21 cellular contexts compared by ENCODE assay signal in the genomic region with DNA sequence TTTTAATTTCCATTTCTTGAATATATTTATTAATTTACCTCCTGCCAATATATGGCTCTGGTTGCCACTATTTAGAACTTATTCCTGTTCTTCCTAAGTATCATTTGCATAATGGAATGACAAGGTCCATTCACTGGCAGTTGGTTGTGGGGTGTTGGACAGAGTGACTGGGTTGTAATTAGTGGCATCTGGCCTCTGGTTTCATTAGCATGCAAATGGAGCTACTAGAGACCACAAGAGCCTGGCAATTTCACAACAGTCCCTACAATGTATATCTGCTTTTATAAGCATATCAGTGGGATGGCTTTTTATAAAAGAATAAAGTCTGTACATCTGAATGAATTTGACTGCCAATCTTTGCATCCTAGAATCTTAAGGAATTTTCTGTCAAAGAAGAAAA.
DNase-seq lines count a peak whose midpoint lies in the region; ATAC-seq, FAIRE-seq and TF ChIP-seq lines count a peak whose summit lies in the region.
"Had no signal": no experiment of that assay in that cellular context is flagged by ENCODE, and none has a peak within 500 bp of the region (broad histone marks: within the 10 kb centered on the region; RNA-seq: fewer than 3 reads in every experiment).

No MANE protein-coding gene starts in this region.

- no peak overlapping the region for H4K5ac ChIP-seq in H1 (ENCODE audit: insufficient read length, low read depth, low read length)

- no peak for ATAC-seq in foreskin keratinocyte
- ATAC-seq: CD8-positive, alpha-beta T cell had no signal

- H2BK20ac ChIP-seq in H1 (ENCODE audit: low read length): no peak overlapping the region

- H2BK120ac ChIP-seq in H1 (replicated peaks; ENCODE audit: low read depth, low read length): no peak overlapping the region

- H3K23ac ChIP-seq in H1 (ENCODE audit: insufficient read length): no peak overlapping the region

- no peaks in the 10 kb centered on the region for H3K4me1 ChIP-seq in MM.1S (ENCODE audit: low read length)
- peaks cover 0 to 8% (median 1%) of the 10 kb centered on the region in 4 experiments; a peak in 2 of 7 replicates for H3K4me1 ChIP-seq in H1 (replicated peaks in 1 of 4; ENCODE audit: control insufficient read depth in 3 of 4, insufficient read depth in 4 of 4, low read length in 3 of 4)
- no peaks in the 10 kb centered on the region for H3K4me1 ChIP-seq in esophagus squamous epithelium
- no peaks in the 10 kb centered on the region for H3K4me1 ChIP-seq in foreskin keratinocyte
- H3K4me1 ChIP-seq: BLaER1 treated with 17β-estradiol and CSF1 and Interleukin-3, amounts not matched to agents 10 nM and 100 nM; SJSA1 had no signal

- DNase-seq in NCI-H524 (lab: John Stamatoyannopoulos, UW) (peak; percentile 25 to 27), NCI-H524 treated with DMSO at 0.1 percent for 48 hours (lab: John Stamatoyannopoulos, UW) (no peak), MM.1S (peak; percentile 3), H1 (ENCODE audit: low read depth in 1 of 2, low spot score in 2 of 2) (no peak), NAMALWA (ENCODE audit: low spot score) (no peak), esophagus squamous epithelium (lab: John Stamatoyannopoulos, UW) (no peak), foreskin keratinocyte (no peak)
- DNase-seq: 8988T; CD8-positive, alpha-beta T cell; GDM1; HCEC 1CT; KBM-7; NCI-H1092 treated with DMSO at 0.1 percent for 48 hours; NCI-H1436 treated with DMSO at 0.1 percent for 48 hours; NCI-H1930; NCI-H226; NCI-H526 treated with DMSO at 0.1 percent for 48 hours; T-helper 1 cell had no signal

- H3K79me2 ChIP-seq in MM.1S (ENCODE audit: low read length) (no peaks in the 10 kb centered on the region), H1 (ENCODE audit: control insufficient read depth in 1 of 2, insufficient read depth in 2 of 2, low read length in 2 of 2) (no peaks in the 10 kb centered on the region)

- H4K91ac ChIP-seq in H1 (replicated peaks; ENCODE audit: insufficient read length, low read length): no peak overlapping the region

- no peak for TF ChIP-seq RAD21 in H1 (IDR thresholded peaks at IDR 0.05 in 1 of 2, conservative IDR thresholded peaks at IDR 0.05 in 1 of 2; ENCODE audit: low read depth in 2 of 2, low read length in 2 of 2)

- FAIRE-seq in H1 (lab: Jason Lieb, UNC): no peak
- FAIRE-seq: RCC 7860 had no signal

- no peak overlapping the region for H2AK5ac ChIP-seq in H1 (ENCODE audit: low read depth, low read length)

- H3F3A ChIP-seq in MM.1S (ENCODE audit: insufficient read depth, low read length): no peaks in the 10 kb centered on the region

- H3K27me3 ChIP-seq in MM.1S (replicated peaks; ENCODE audit: insufficient read depth, low read length) (no peaks in the 10 kb centered on the region), H1 (replicated peaks in 1 of 4; ENCODE audit: control insufficient read depth in 3 of 4, extremely low read depth in 1 of 4, insufficient read depth in 3 of 4, low read length in 3 of 4) (no peaks in the 10 kb centered on the region), esophagus squamous epithelium (no peaks in the 10 kb centered on the region), foreskin keratinocyte (no peaks in the 10 kb centered on the region)
- H3K27me3 ChIP-seq: BLaER1 treated with 17β-estradiol and CSF1 and Interleukin-3, amounts not matched to agents 10 nM and 100 nM; SJSA1 had no signal

- CTCF ChIA-PET in H1 (lab: Charles Lee; ENCODE audit: partially characterized antibody): interaction anchor here (0.5 kb wide), 1 partner anchor 201 kb away, joined by 3 read pairs; no protein-coding TSS in a partner anchor

- no peak overlapping the region for H3K56ac ChIP-seq in H1 (replicated peaks; ENCODE audit: insufficient read length, low read depth, low read length)

- intact Hi-C loops in esophagus squamous epithelium (cut with DNase I): no loop called here

- no peak overlapping the region for H3K4ac ChIP-seq in H1 (replicated peaks; ENCODE audit: insufficient read length, low read depth, low read length)

- no peak overlapping the region for H3K14ac ChIP-seq in H1 (ENCODE audit: insufficient read length)

- H3K9me3 ChIP-seq in MM.1S (replicated peaks; ENCODE audit: insufficient read depth, low read length) (no peaks in the 10 kb centered on the region), H1 (ENCODE audit: insufficient read depth in 2 of 2, low read depth in 1 of 2, low read length in 1 of 2) (no peaks in the 10 kb centered on the region), esophagus squamous epithelium (no peaks in the 10 kb centered on the region)
- H3K9me3 ChIP-seq: BLaER1 treated with 17β-estradiol and CSF1 and Interleukin-3, amounts not matched to agents 10 nM and 100 nM had no signal

- no peak overlapping the region for H3K9ac ChIP-seq in MM.1S (ENCODE audit: low read length)
- no peak overlapping the region for H3K9ac ChIP-seq in H1 (replicated peaks in 1 of 4; ENCODE audit: extremely low read depth in 1 of 4, low read depth in 3 of 4, low read length in 3 of 4)
- H3K9ac ChIP-seq: BLaER1 treated with 17β-estradiol and CSF1 and Interleukin-3, amounts not matched to agents 10 nM and 100 nM had no signal

- H2BK5ac ChIP-seq in H1 (ENCODE audit: low read depth, low read length): no peak overlapping the region

- H3K4me2 ChIP-seq in MM.1S (ENCODE audit: low read depth, low read length) (no peak overlapping the region), H1 (ENCODE audit: insufficient read depth in 1 of 2, low read depth in 2 of 2, low read length in 2 of 2) (no peak overlapping the region)
- H3K4me2 ChIP-seq: BLaER1 treated with 17β-estradiol and CSF1 and Interleukin-3, amounts not matched to agents 10 nM and 100 nM had no signal

- H3K18ac ChIP-seq in H1 (ENCODE audit: extremely low read depth, low read length): no peak overlapping the region

- TF ChIP-seq CTCF in MM.1S (IDR thresholded peaks at IDR 0.05; ENCODE audit: low read length): no peak
- no peak for TF ChIP-seq CTCF in H1 (IDR thresholded peaks at IDR 0.05; ENCODE audit: control extremely low read depth in 1 of 3, insufficient read depth in 1 of 3, low read depth in 1 of 3, low read length in 3 of 3)
- TF ChIP-seq CTCF in esophagus squamous epithelium (IDR thresholded peaks at IDR 0.05): no peak
- no peak for TF ChIP-seq CTCF in foreskin keratinocyte (conservative IDR thresholded peaks at IDR 0.05)

- H4K8ac ChIP-seq in H1 (ENCODE audit: extremely low read depth, insufficient read depth, low read length): no peak overlapping the region

- no peak for TF ChIP-seq POLR2A in H1 (IDR thresholded peaks at IDR 0.05; ENCODE audit: control extremely low read depth in 1 of 2, low read depth in 2 of 2, low read length in 2 of 2)
- TF ChIP-seq POLR2A in esophagus squamous epithelium (IDR thresholded peaks at IDR 0.05): no peak

- H3K4me3 ChIP-seq in MM.1S (ENCODE audit: low read length) (no peak overlapping the region), H1 (ENCODE audit: extremely low read depth in 1 of 4, insufficient read depth in 2 of 4, low read depth in 3 of 4, low read length in 4 of 4) (no peak overlapping the region), esophagus squamous epithelium (no peak overlapping the region)
- H3K4me3 ChIP-seq: BLaER1 treated with 17β-estradiol and CSF1 and Interleukin-3, amounts not matched to agents 10 nM and 100 nM; SJSA1 had no signal

- no peaks in the 10 kb centered on the region for H3K9me2 ChIP-seq in MM.1S (replicated peaks; ENCODE audit: insufficient read depth, low read length)

- H2BK12ac ChIP-seq in H1 (ENCODE audit: low read depth, low read length): no peak overlapping the region

- H2AFZ ChIP-seq in MM.1S (ENCODE audit: low read length) (no peak overlapping the region), H1 (ENCODE audit: low read length) (no peak overlapping the region)

- POLR2A ChIA-PET in H1 (lab: Charles Lee; ENCODE audit: partially characterized antibody): no interaction called here

- no peak overlapping the region for H2BK15ac ChIP-seq in H1 (ENCODE audit: low read length)

- no peaks in the 10 kb centered on the region for H3K23me2 ChIP-seq in H1 (ENCODE audit: low read depth, low read length)

- H3K27ac ChIP-seq in MM.1S (ENCODE audit: low read length) (no peak overlapping the region), H1 (ENCODE audit: low read depth, low read length) (no peak overlapping the region), esophagus squamous epithelium (no peak overlapping the region), foreskin keratinocyte (no peak overlapping the region)
- H3K27ac ChIP-seq: BLaER1 treated with 17β-estradiol and CSF1 and Interleukin-3, amounts not matched to agents 10 nM and 100 nM; SJSA1 had no signal

- H3K36me3 ChIP-seq in MM.1S (replicated peaks; ENCODE audit: insufficient read depth, low read length) (no peaks in the 10 kb centered on the region), H1 (ENCODE audit: control insufficient read depth in 2 of 4, insufficient read depth in 4 of 4, low read length in 3 of 4) (no peaks in the 10 kb centered on the region), esophagus squamous epithelium (no peaks in the 10 kb centered on the region)
- H3K36me3 ChIP-seq: BLaER1 treated with 17β-estradiol and CSF1 and Interleukin-3, amounts not matched to agents 10 nM and 100 nM; SJSA1 had no signal

- TF ChIP-seq EP300 in H1 (IDR thresholded peaks at IDR 0.05; ENCODE audit: borderline replicate concordance in 1 of 2, low read depth in 2 of 2, low read length in 2 of 2): no peak

- H3K79me1 ChIP-seq in H1 (ENCODE audit: low read depth, low read length): no peaks in the 10 kb centered on the region

- H4K20me1 ChIP-seq in MM.1S (ENCODE audit: insufficient read depth, low read length) (no peaks in the 10 kb centered on the region), H1 (replicated peaks in 1 of 2; ENCODE audit: control insufficient read depth in 1 of 2, insufficient read depth in 2 of 2, low read length in 2 of 2) (no peaks in the 10 kb centered on the region)
- H4K20me1 ChIP-seq: BLaER1 treated with 17β-estradiol and CSF1 and Interleukin-3, amounts not matched to agents 10 nM and 100 nM had no signal

TF ChIP-seq in H1, 55 proteins besides CTCF, POLR2A, EP300 and RAD21:
- TF ChIP-seq CEBPB (IDR thresholded peaks at IDR 0.05; ENCODE audit: low read depth, low read length) (peak; percentile 4; the same call in 1 of the 2 replicates), CBX8 (IDR thresholded peaks at IDR 0.05; ENCODE audit: borderline replicate concordance, low read depth, low read length) (no peak)
TF ChIP-seq in H1: peak in this region for 1.

Comparison
In these comparisons a context has a peak if more than half of its experiments do, and no peak if none do; other contexts are left out.
1. DNase-seq: peak in NCI-H524 (2 of 2) and MM.1S (single experiment); none in NCI-H524 treated with DMSO at 0.1 percent for 48 hours (single experiment), H1 (0 of 2), NAMALWA (single experiment), esophagus squamous epithelium (single experiment) and foreskin keratinocyte (0 of 2).